1 cellular context compared by ENCODE assay signal in genomic region chr16:81096715-81097208, GRCh38.
TF ChIP-seq lines count a peak whose summit lies in the region.

No MANE protein-coding gene starts in this region.

TF ChIP-seq in HepG2, 621 proteins besides CTCF, POLR2A, EP300 and RAD21 (continued from another document and continues in another):
- TF ChIP-seq ARID5B (CRISPR knock-in tag; IDR thresholded peaks at IDR 0.05), result no peak
- TF ChIP-seq SP140L (CRISPR knock-in tag; IDR thresholded peaks at IDR 0.05; ENCODE audit: borderline replicate concordance), result no peak
- TF ChIP-seq ZNF839 (CRISPR knock-in tag; IDR thresholded peaks at IDR 0.05; ENCODE audit: borderline replicate concordance), result no peak
- TF ChIP-seq ZNF784 (CRISPR knock-in tag; IDR thresholded peaks at IDR 0.05; ENCODE audit: borderline replicate concordance), result no peak
- no peak for TF ChIP-seq PBX2 (CRISPR knock-in tag; IDR thresholded peaks at IDR 0.05)
- no peak for TF ChIP-seq ZBTB49 (CRISPR knock-in tag; IDR thresholded peaks at IDR 0.05; ENCODE audit: borderline replicate concordance)
- TF ChIP-seq ZNF510 (CRISPR knock-in tag; IDR thresholded peaks at IDR 0.05; ENCODE audit: low read depth), result no peak
- no peak for TF ChIP-seq ZNF230 (CRISPR knock-in tag; IDR thresholded peaks at IDR 0.05)
- no peak for TF ChIP-seq TFDP2 (CRISPR knock-in tag; IDR thresholded peaks at IDR 0.05)
- no peak for TF ChIP-seq NBN (conservative IDR thresholded peaks at IDR 0.05)
- TF ChIP-seq ZBTB40 (IDR thresholded peaks at IDR 0.05), result no peak
- no peak for TF ChIP-seq ZBTB40 (CRISPR knock-in tag; IDR thresholded peaks at IDR 0.05)
- TF ChIP-seq PRDM15 (CRISPR knock-in tag; IDR thresholded peaks at IDR 0.05), result no peak
- TF ChIP-seq ZNF75D (CRISPR knock-in tag; IDR thresholded peaks at IDR 0.05; ENCODE audit: borderline replicate concordance), result no peak
- no peak for TF ChIP-seq ELF1 (CRISPR knock-in tag; IDR thresholded peaks at IDR 0.05)
- TF ChIP-seq TBX3 (IDR thresholded peaks at IDR 0.05; ENCODE audit: borderline replicate concordance), result no peak
- no peak for TF ChIP-seq THAP9 (CRISPR knock-in tag; IDR thresholded peaks at IDR 0.05; ENCODE audit: borderline replicate concordance)
- no peak for TF ChIP-seq ATF7-NPFF (CRISPR knock-in tag; IDR thresholded peaks at IDR 0.05; ENCODE audit: low read depth)
- no peak for TF ChIP-seq ZBTB46 (CRISPR knock-in tag; IDR thresholded peaks at IDR 0.05; ENCODE audit: borderline replicate concordance)
- TF ChIP-seq HOXA3 (CRISPR knock-in tag; IDR thresholded peaks at IDR 0.05), result no peak
- TF ChIP-seq HOXD1 (CRISPR knock-in tag; IDR thresholded peaks at IDR 0.05), result 0 out of 2 replicates have a peak, but pooled peaks have one; percentile 37
- TF ChIP-seq PTBP1 (IDR thresholded peaks at IDR 0.05; ENCODE audit: low read depth, low read length, poor library complexity, severe bottlenecking), result no peak
- no peak for TF ChIP-seq ZNF790 (CRISPR knock-in tag; IDR thresholded peaks at IDR 0.05; ENCODE audit: borderline replicate concordance)
